Comparison of ENCODE assay signal across 31 cellular contexts in genomic region chr2:85137131-85137530, GRCh38. TPM values are rescaled to one million over a fixed set of nuclear protein-coding genes. Genes with fewer than 3 reads are reported as not detected.
A peak's percentile ranks its signal among the peaks of the same experiment; 100 is the strongest.
DNase-seq lines count a peak whose midpoint lies in the region; ATAC-seq and TF ChIP-seq lines count a peak whose summit lies in the region.
"Had no signal": no experiment of that assay in that cellular context is flagged by ENCODE, and none has a peak within 500 bp of the region (broad histone marks: within the 10 kb centered on the region; RNA-seq: fewer than 3 reads in every experiment).

No MANE protein-coding gene starts in this region.

- peaks cover 88% of the 10 kb centered on the region for H3K79me2 ChIP-seq in GM23338 (replicated peaks; ENCODE audit: insufficient read depth)

- peaks cover 6% of the 10 kb centered on the region for H3F3A ChIP-seq in GM23338 (replicated peaks; ENCODE audit: low read depth)

- H3K36me3 Mint-ChIP-seq in GM23338 (ENCODE audit: low read depth), result peaks cover 77% of the 10 kb centered on the region
- peaks cover 24% of the 10 kb centered on the region for H3K36me3 Mint-ChIP-seq in progenitor cell of endocrine pancreas (ENCODE audit: insufficient read depth)
- no peaks in the 10 kb centered on the region for H3K36me3 Mint-ChIP-seq in CD4-positive, alpha-beta T cell (ENCODE audit: low read depth)
- H3K36me3 Mint-ChIP-seq: activated CD8-positive, alpha-beta memory T cell treated with anti-CD3 and anti-CD28 coated beads, Interleukin-2, amount 10 ng/mL, durations not matched to agents 7 days and 5 days; activated naive CD8-positive, alpha-beta T cell treated with anti-CD3 and anti-CD28 coated beads, Interleukin-2, amount 10 ng/mL, durations not matched to agents 7 days and 5 days had no signal

- H4K20me1 ChIP-seq in GM23338 (replicated peaks; ENCODE audit: insufficient read depth), result peaks cover 67% of the 10 kb centered on the region

- no peak for TF ChIP-seq EP300 in gastroesophageal sphincter (IDR thresholded peaks at IDR 0.05)

- POLR2A ChIA-PET in RWPE1 (lab: Yijun Ruan, JAX; ENCODE audit: low non-redundant PET), result no interaction called here
- POLR2A ChIA-PET in CD4-positive, alpha-beta T cell (lab: Charles Lee), result no interaction called here

- H3K27ac Mint-ChIP-seq in GM23338 (no peak overlapping the region), progenitor cell of endocrine pancreas (no peak overlapping the region)
- no peak overlapping the region for H3K27ac Mint-ChIP-seq in CD4-positive, alpha-beta T cell
- H3K27ac Mint-ChIP-seq: activated CD8-positive, alpha-beta memory T cell treated with anti-CD3 and anti-CD28 coated beads, Interleukin-2, amount 10 ng/mL, durations not matched to agents 7 days and 5 days; activated naive CD8-positive, alpha-beta T cell treated with anti-CD3 and anti-CD28 coated beads, Interleukin-2, amount 10 ng/mL, durations not matched to agents 7 days and 5 days; stimulated activated naive CD8-positive, alpha-beta T cell treated with anti-CD3 and anti-CD28 coated beads, Interleukin-15, amount 100 ng/mL, for 72 hours had no signal

- peaks cover 19% of the 10 kb centered on the region for H3K27me3 Mint-ChIP-seq in GM23338 (ENCODE audit: insufficient read depth, low read depth, poor library complexity)
- H3K27me3 Mint-ChIP-seq in progenitor cell of endocrine pancreas, result no peaks in the 10 kb centered on the region
- H3K27me3 Mint-ChIP-seq in CD4-positive, alpha-beta T cell, result peaks cover 74% of the 10 kb centered on the region

- TF ChIP-seq CTCF in GM23338 (conservative IDR thresholded peaks at IDR 0.05; ENCODE audit: low read depth in 2 of 2) (no peak), RWPE1 (conservative IDR thresholded peaks at IDR 0.05; ENCODE audit: low read depth) (no peak), gastroesophageal sphincter (IDR thresholded peaks at IDR 0.05) (no peak), progenitor cell of endocrine pancreas (IDR thresholded peaks at IDR 0.05; ENCODE audit: unreplicated experiment) (no peak)
- TF ChIP-seq CTCF in CD4-positive, alpha-beta T cell (IDR thresholded peaks at IDR 0.05), result no peak

- intact Hi-C loops in CD4-positive, alpha-beta T cell (cut with DNase I, micrococcal nuclease), result loop anchor here in 1 of 2 experiments (10.0 kb wide), 1 partner anchor 148 kb away; no protein-coding TSS in a partner anchor

- H3K4me1 Mint-ChIP-seq in GM23338 (peaks cover 68% of the 10 kb centered on the region), progenitor cell of endocrine pancreas (ENCODE audit: low read depth) (peaks cover 28% of the 10 kb centered on the region)
- peaks cover 6% of the 10 kb centered on the region for H3K4me1 Mint-ChIP-seq in CD4-positive, alpha-beta T cell (ENCODE audit: low read depth)

- H3K27ac ChIP-seq in GM23338 (ENCODE audit: low read depth), result no peak overlapping the region
- H3K27ac ChIP-seq in RWPE1, result peak overlapping the region; percentile 28
- H3K27ac ChIP-seq in gastroesophageal sphincter, result peak overlapping the region in 3 of 4 donors; percentile 20 to 93 (median 85)
- no peak overlapping the region for H3K27ac ChIP-seq in CD4-positive, alpha-beta T cell (ENCODE audit: low read depth, low read length)
- H3K27ac ChIP-seq: BLaER1, lower lobe of right lung had no signal

- H3K9me3 ChIP-seq in gastroesophageal sphincter, result no peaks in the 10 kb centered on the region
- H3K9me3 ChIP-seq in CD4-positive, alpha-beta T cell (ENCODE audit: control insufficient read depth, low read length), result no peaks in the 10 kb centered on the region
- H3K9me3 ChIP-seq: BLaER1, lower lobe of right lung, tibial nerve had no signal

- no peak for DNase-seq in GM23338 (ENCODE audit: low spot score)
- no peak for DNase-seq in RWPE1 (ENCODE audit: low spot score)
- no peak for DNase-seq in progenitor cell of endocrine pancreas (ENCODE audit: low spot score, unreplicated experiment)
- no peak for DNase-seq in CD4-positive, alpha-beta T cell
- no peak for DNase-seq in NCI-H774 (lab: John Stamatoyannopoulos, UW)
- DNase-seq in OCI-M1 (lab: John Stamatoyannopoulos, UW), result no peak
- DNase-seq: activated CD4-positive, alpha-beta T cell treated with anti-CD3 and anti-CD28 coated beads, Interleukin-2, amount 50 U/mL, for 4 hours; activated CD8-positive, alpha-beta memory T cell treated with anti-CD3 and anti-CD28 coated beads, Interleukin-2, amount 10 ng/mL, durations not matched to agents 7 days and 5 days; activated gamma-delta T cell; activated naive CD8-positive, alpha-beta T cell treated with anti-CD3 and anti-CD28 coated beads, Interleukin-2, amount 10 ng/mL, durations not matched to agents 7 days and 5 days; activated T-cell treated with anti-CD3 and anti-CD28 coated beads, Interleukin-2, amount 50 U/mL, for 4 hours; aorta; caudate nucleus; DMS53; effector CD8-positive, alpha-beta T cell; kidney glomerular epithelial cell; lower lobe of right lung; NCI-H2107; posterior cingulate gyrus; RPMI8226; stimulated activated CD8-positive, alpha-beta memory T cell treated with anti-CD3 and anti-CD28 coated beads, Interleukin-4, amount 100 ng/mL, for 48 hours; stimulated activated naive CD8-positive, alpha-beta T cell treated with anti-CD3 and anti-CD28 coated beads, Interleukin-15, amount 100 ng/mL, for 72 hours had no signal

- H3K4me3 ChIP-seq in GM23338, result peak overlapping the region; percentile 91
- no peak overlapping the region for H3K4me3 ChIP-seq in gastroesophageal sphincter
- H3K4me3 ChIP-seq: BLaER1, coronary artery, lower lobe of right lung, tibial nerve had no signal

- H2AFZ ChIP-seq in GM23338, result no peak overlapping the region

- CTCF ChIA-PET in RWPE1 (lab: Yijun Ruan, JAX), result no interaction called here
- CTCF ChIA-PET in CD4-positive, alpha-beta T cell (lab: Charles Lee), result no interaction called here

- H3K4me2 ChIP-seq in GM23338, result peak overlapping the region; percentile 99
- H3K4me2 ChIP-seq: BLaER1 had no signal

- ATAC-seq in GM23338 (no peak), gastroesophageal sphincter (no peak)
- no peak for ATAC-seq in CD4-positive, alpha-beta T cell (ENCODE audit: poor library complexity)
- ATAC-seq: activated CD8-positive, alpha-beta memory T cell treated with anti-CD3 and anti-CD28 coated beads, Interleukin-2, amount 10 ng/mL, durations not matched to agents 7 days and 5 days; activated T-cell treated with anti-CD3 and anti-CD28 coated beads, Interleukin-2, amount 50 U/mL, for 4 hours; lower lobe of right lung; sciatic nerve; stimulated activated naive CD8-positive, alpha-beta T cell treated with anti-CD3 and anti-CD28 coated beads, Interleukin-15, amount 100 ng/mL, for 72 hours had no signal

- H3K27me3 ChIP-seq in GM23338 (ENCODE audit: insufficient read depth) (no peaks in the 10 kb centered on the region), gastroesophageal sphincter (no peaks in the 10 kb centered on the region)
- H3K27me3 ChIP-seq in CD4-positive, alpha-beta T cell (ENCODE audit: control insufficient read depth, insufficient read depth, low read length), result peaks cover 68% of the 10 kb centered on the region

- no peaks in the 10 kb centered on the region for H3K9me2 ChIP-seq in GM23338 (ENCODE audit: insufficient read depth)

- H3K4me1 ChIP-seq in GM23338 (ENCODE audit: insufficient read depth), result peaks cover 68% of the 10 kb centered on the region
- peaks cover 0 to 67% (median 27%) of the 10 kb centered on the region in 3 donors for H3K4me1 ChIP-seq in gastroesophageal sphincter

- no peak for TF ChIP-seq POLR2A in gastroesophageal sphincter (IDR thresholded peaks at IDR 0.05)

- peaks cover 36% of the 10 kb centered on the region for H3K36me3 ChIP-seq in GM23338 (ENCODE audit: insufficient read depth)
- H3K36me3 ChIP-seq in gastroesophageal sphincter, result peaks cover 0 to 9% of the 10 kb centered on the region in 2 donors
- H3K36me3 ChIP-seq: BLaER1, lower lobe of right lung had no signal

- H3K4me3 Mint-ChIP-seq in GM23338, result peak overlapping the region; percentile 81
- peak overlapping the region; percentile 29 for H3K4me3 Mint-ChIP-seq in progenitor cell of endocrine pancreas (ENCODE audit: low read depth)
- no peak overlapping the region for H3K4me3 Mint-ChIP-seq in CD4-positive, alpha-beta T cell
- H3K4me3 Mint-ChIP-seq: activated CD8-positive, alpha-beta memory T cell treated with anti-CD3 and anti-CD28 coated beads, Interleukin-2, amount 10 ng/mL, durations not matched to agents 7 days and 5 days; activated naive CD8-positive, alpha-beta T cell treated with anti-CD3 and anti-CD28 coated beads, Interleukin-2, amount 10 ng/mL, durations not matched to agents 7 days and 5 days; activated T-cell treated with anti-CD3 and anti-CD28 coated beads, Interleukin-2, amount 50 U/mL, for 4 hours; stimulated activated naive CD8-positive, alpha-beta T cell treated with anti-CD3 and anti-CD28 coated beads, Interleukin-15, amount 100 ng/mL, for 72 hours had no signal

- H3K9me3 Mint-ChIP-seq in GM23338 (no peaks in the 10 kb centered on the region; the same call in 2 of the 3 replicates), progenitor cell of endocrine pancreas (ENCODE audit: low read depth) (no peaks in the 10 kb centered on the region)
- no peaks in the 10 kb centered on the region for H3K9me3 Mint-ChIP-seq in CD4-positive, alpha-beta T cell
- H3K9me3 Mint-ChIP-seq: activated naive CD8-positive, alpha-beta T cell treated with anti-CD3 and anti-CD28 coated beads, Interleukin-2, amount 10 ng/mL, durations not matched to agents 7 days and 5 days; activated T-cell treated with anti-CD3 and anti-CD28 coated beads, Interleukin-2, amount 50 U/mL, for 4 hours; stimulated activated naive CD8-positive, alpha-beta T cell treated with anti-CD3 and anti-CD28 coated beads, Interleukin-15, amount 100 ng/mL, for 72 hours had no signal

RNA-seq across cellular contexts. Expression of gene TCF7L1, which starts 3.9 kb away (rescaled TPM):
- 42.4 and 47.3 TPM in 2 replicates for total RNA-seq in GM23338 (2014; rRNA removed; shearing (Covaris generic))
- 101 and 113 TPM in 2 replicates for polyA plus RNA-seq in GM23338 (2016; fragmentation: Nextera tagmentation; extraction: Ambion mirVana)
- total RNA-seq in gastroesophageal sphincter, result 10 to 100 TPM in 1 of 4 donors, 1 to 10 TPM in 3; 4.0 to 13.0 (median 5.3) TPM
- total RNA-seq in progenitor cell of endocrine pancreas, result 57.2 and 62.7 TPM in 2 replicates
- total RNA-seq in CD4-positive, alpha-beta T cell, result not detected
- total RNA-seq: activated CD8-positive, alpha-beta memory T cell treated with anti-CD3 and anti-CD28 coated beads, Interleukin-2, amount 10 ng/mL, durations not matched to agents 7 days and 5 days; activated naive CD8-positive, alpha-beta T cell treated with anti-CD3 and anti-CD28 coated beads, Interleukin-2, amount 10 ng/mL, durations not matched to agents 7 days and 5 days; HT-29; mononuclear cell; T-helper 1 cell treated with Interleukin-12 subunit alpha and Interleukin-12 subunit beta and Interleukin-4 antibody, amounts not matched to agents 30 ng/mL and 1 ng/mL, for 36 hours had no signal
- polyA plus RNA-seq: neural cell had no signal

Comparison
In these comparisons a context has a peak if more than half of its experiments do, and no peak if none do; other contexts are left out.
1. H3K27ac ChIP-seq: peak in RWPE1 (single experiment) and gastroesophageal sphincter (3 of 4); none in GM23338 (single experiment) and CD4-positive, alpha-beta T cell (single experiment).
2. RNA of gene TCF7L1, which starts 3.9 kb away (total RNA-seq): 57.2 to 62.7 TPM in progenitor cell of endocrine pancreas, 42.4 to 47.3 TPM in GM23338 and 4.0 to 13.0 TPM in gastroesophageal sphincter; not detected in CD4-positive, alpha-beta T cell; every median in the first group is over 4 times any median in the second.